In genomic region chr1:38701088-38701487, GRCh38 we compare ENCODE assay signal across 24 cellular contexts.
DNase-seq lines count a peak whose midpoint lies in the region; ATAC-seq, FAIRE-seq and TF ChIP-seq lines count a peak whose summit lies in the region.
"Had no signal": no experiment of that assay in that cellular context is flagged by ENCODE, and none has a peak within 500 bp of the region (broad histone marks: within the 10 kb centered on the region; RNA-seq: fewer than 3 reads in every experiment).

No MANE protein-coding gene starts in this region.

- H3K9me3 Mint-ChIP-seq in endodermal cell (peaks cover 18% of the 10 kb centered on the region), HFFc6 (peaks cover 33% of the 10 kb centered on the region)
- peaks cover 0 to 10% of the 10 kb centered on the region in 2 donors for H3K9me3 Mint-ChIP-seq in effector memory CD8-positive, alpha-beta T cell

- peak overlapping the region; percentile 68 for H4K91ac ChIP-seq in mesenchymal stem cell (ENCODE audit: low read length)
- H4K91ac ChIP-seq in neuronal stem cell (ENCODE audit: low read depth, low read length, poor library complexity): no peak overlapping the region

- H4K8ac ChIP-seq in mesenchymal stem cell (ENCODE audit: low read length) (peak overlapping the region; percentile 41), neuronal stem cell (ENCODE audit: low read depth, low read length) (no peak overlapping the region)

- H3K4ac ChIP-seq in mesenchymal stem cell (ENCODE audit: low read depth in 1 of 2, low read length in 2 of 2) (no peak overlapping the region), neuronal stem cell (ENCODE audit: low read length) (no peak overlapping the region)

- no peak overlapping the region for H3K27ac ChIP-seq in endodermal cell (ENCODE audit: low read depth, low read length)
- H3K27ac ChIP-seq in mesenchymal stem cell (ENCODE audit: low read length, poor library complexity, severe bottlenecking): no peak overlapping the region
- no peak overlapping the region for H3K27ac ChIP-seq in neuronal stem cell (replicated peaks; ENCODE audit: low read length)
- H3K27ac ChIP-seq: 22Rv1; A549; BLaER1 treated with 17β-estradiol and CSF1 and Interleukin-3, amounts not matched to agents 10 nM and 100 nM; C4-2B had no signal

- H3K36me3 Mint-ChIP-seq in endodermal cell (ENCODE audit: low read depth) (no peaks in the 10 kb centered on the region), HFFc6 (ENCODE audit: low read depth) (peaks cover under 1% of the 10 kb centered on the region; the same call in 1 of the 2 replicates)
- no peaks in the 10 kb centered on the region for H3K36me3 Mint-ChIP-seq in effector memory CD8-positive, alpha-beta T cell (ENCODE audit: insufficient read depth)
- H3K36me3 Mint-ChIP-seq: CD8-positive, alpha-beta T cell had no signal

- H3K9ac ChIP-seq in endodermal cell (ENCODE audit: extremely low read depth, low read length, poor library complexity, severe bottlenecking) (no peak overlapping the region), mesenchymal stem cell (ENCODE audit: low read length) (no peak overlapping the region), neuronal stem cell (ENCODE audit: low read depth, low read length, poor library complexity) (peak overlapping the region; percentile 38)
- H3K9ac ChIP-seq: BLaER1 treated with 17β-estradiol and CSF1 and Interleukin-3, amounts not matched to agents 10 nM and 100 nM had no signal

- peak overlapping the region in 1 of 2 experiments; percentile 39 for H2BK12ac ChIP-seq in mesenchymal stem cell (ENCODE audit: low read length in 2 of 2)
- no peak overlapping the region for H2BK12ac ChIP-seq in neuronal stem cell (ENCODE audit: low read length)

- H3K23ac ChIP-seq in mesenchymal stem cell (ENCODE audit: low read length in 2 of 2) (no peak overlapping the region), neuronal stem cell (ENCODE audit: low read depth, low read length, poor library complexity) (no peak overlapping the region)

- H3K4me3 Mint-ChIP-seq in endodermal cell (no peak overlapping the region), HFFc6 (no peak overlapping the region)
- no peak overlapping the region for H3K4me3 Mint-ChIP-seq in effector memory CD8-positive, alpha-beta T cell
- H3K4me3 Mint-ChIP-seq: B cell; CD4-positive, alpha-beta T cell; CD8-positive, alpha-beta T cell had no signal

- H3K4me1 Mint-ChIP-seq in endodermal cell: no peaks in the 10 kb centered on the region
- H3K4me1 Mint-ChIP-seq in effector memory CD8-positive, alpha-beta T cell (ENCODE audit: low read depth in 2 of 2): no peaks in the 10 kb centered on the region
- no peaks in the 10 kb centered on the region for H3K4me1 Mint-ChIP-seq in HFFc6 (ENCODE audit: low read depth)
- H3K4me1 Mint-ChIP-seq: B cell had no signal

- H3K27ac Mint-ChIP-seq in endodermal cell (no peak overlapping the region), HFFc6 (no peak overlapping the region)
- no peak overlapping the region for H3K27ac Mint-ChIP-seq in effector memory CD8-positive, alpha-beta T cell
- H3K27ac Mint-ChIP-seq: B cell; CD4-positive, alpha-beta T cell; CD8-positive, alpha-beta T cell had no signal

- H2BK120ac ChIP-seq in mesenchymal stem cell (ENCODE audit: low read depth, low read length) (no peak overlapping the region), neuronal stem cell (ENCODE audit: low read depth, low read length) (no peak overlapping the region)

- H2AFZ ChIP-seq in mesenchymal stem cell (ENCODE audit: low read depth, low read length): no peak overlapping the region
- H2AFZ ChIP-seq in neuronal stem cell (ENCODE audit: low read length): no peak overlapping the region

- H3K4me1 ChIP-seq in endodermal cell (ENCODE audit: control insufficient read depth, insufficient read depth, low read length) (no peaks in the 10 kb centered on the region), mesenchymal stem cell (ENCODE audit: control insufficient read depth, insufficient read depth, low read depth, low read length) (no peaks in the 10 kb centered on the region), neuronal stem cell (ENCODE audit: control insufficient read depth in 2 of 2, insufficient read depth in 1 of 2, low read depth in 1 of 2, low read length in 2 of 2) (no peaks in the 10 kb centered on the region)
- H3K4me1 ChIP-seq: A549, Caco-2 had no signal

- no peak overlapping the region for H3K14ac ChIP-seq in mesenchymal stem cell (ENCODE audit: low read length in 2 of 2)
- peak overlapping the region; percentile 95 for H3K14ac ChIP-seq in neuronal stem cell (ENCODE audit: low read length)

- H3K4me3 ChIP-seq in bronchial epithelial cell (ENCODE audit: low read depth, low read length) (no peak overlapping the region), endodermal cell (ENCODE audit: low read length) (no peak overlapping the region), mesenchymal stem cell (ENCODE audit: insufficient read depth in 1 of 2, low read depth in 1 of 2, low read length in 2 of 2) (no peak overlapping the region), neuronal stem cell (ENCODE audit: low read length in 2 of 2) (no peak overlapping the region)
- H3K4me3 ChIP-seq: A549; BLaER1 treated with 17β-estradiol and CSF1 and Interleukin-3, amounts not matched to agents 10 nM and 100 nM had no signal

- H2BK5ac ChIP-seq in mesenchymal stem cell (ENCODE audit: low read depth, low read length, poor library complexity, severe bottlenecking) (no peak overlapping the region), neuronal stem cell (ENCODE audit: low read length) (no peak overlapping the region)

- WGBS in endodermal cell (ENCODE audit: insufficient coverage in 1 of 2, insufficient read length in 1 of 2), 2 experiments: 83 to 87% methylated on average over 4 to 8 of the region's 8 CpGs
- 82% methylated on average over 8 of the region's 8 CpGs for WGBS in mesenchymal stem cell
- WGBS in neuronal stem cell (ENCODE audit: extremely low coverage in 2 of 2, insufficient read length in 2 of 2, insufficient replicate concordance in 1 of 2), 2 donors: no CpG with 5 or more reads among the region's 8 CpGs

- no peaks in the 10 kb centered on the region for H3K79me1 ChIP-seq in mesenchymal stem cell (replicated peaks; ENCODE audit: low read length, poor library complexity, severe bottlenecking)
- no peaks in the 10 kb centered on the region for H3K79me1 ChIP-seq in neuronal stem cell (ENCODE audit: low read depth, low read length)

- H3K36me3 ChIP-seq in bronchial epithelial cell (ENCODE audit: control insufficient read depth, insufficient read depth, low read length) (no peaks in the 10 kb centered on the region), endodermal cell (ENCODE audit: control insufficient read depth, insufficient read depth, low read length) (no peaks in the 10 kb centered on the region), mesenchymal stem cell (ENCODE audit: control insufficient read depth in 1 of 2, insufficient read depth in 2 of 2, low read depth in 1 of 2, low read length in 2 of 2) (no peaks in the 10 kb centered on the region), neuronal stem cell (replicated peaks in 1 of 2; ENCODE audit: control insufficient read depth in 2 of 2, insufficient read depth in 2 of 2, low read length in 2 of 2) (no peaks in the 10 kb centered on the region)
- H3K36me3 ChIP-seq: BLaER1 treated with 17β-estradiol and CSF1 and Interleukin-3, amounts not matched to agents 10 nM and 100 nM had no signal

- ATAC-seq in effector memory CD8-positive, alpha-beta T cell (replicated peaks): no peak
- ATAC-seq: A549; CD8-positive, alpha-beta T cell had no signal

- H3K18ac ChIP-seq in mesenchymal stem cell (ENCODE audit: low read depth in 1 of 2, low read length in 2 of 2) (no peak overlapping the region), neuronal stem cell (ENCODE audit: low read length) (no peak overlapping the region)

- TF ChIP-seq CTCF in bronchial epithelial cell (IDR thresholded peaks at IDR 0.05; ENCODE audit: insufficient read depth, low read length, severe bottlenecking): no peak
- no peak for TF ChIP-seq CTCF in endodermal cell (conservative IDR thresholded peaks at IDR 0.05)
- TF ChIP-seq CTCF in HFFc6 (IDR thresholded peaks at IDR 0.05): no peak

- H3K9me3 ChIP-seq in endodermal cell (ENCODE audit: control insufficient read depth, low read length) (peaks cover 15% of the 10 kb centered on the region), mesenchymal stem cell (ENCODE audit: control insufficient read depth, low read length) (peaks cover 12% of the 10 kb centered on the region), neuronal stem cell (replicated peaks in 1 of 2; ENCODE audit: control insufficient read depth in 2 of 2, insufficient read depth in 1 of 2, low read depth in 1 of 2, low read length in 2 of 2) (peaks cover 0 to 7% of the 10 kb centered on the region in 2 donors)
- H3K9me3 ChIP-seq: Caco-2 had no signal

- no peak for DNase-seq in bronchial epithelial cell (ENCODE audit: low read depth)
- DNase-seq in endodermal cell: peak; percentile 20
- no peak for DNase-seq in mesenchymal stem cell
- no peak for DNase-seq in neuronal stem cell (ENCODE audit: low spot score)
- DNase-seq in effector memory CD8-positive, alpha-beta T cell: no peak
- no peak for DNase-seq in NK-92 treated with Interleukin-12 subunit alpha and Interleukin-12 subunit beta, amount 100 ng/mL, for 24 hours (lab: John Stamatoyannopoulos, UW)
- no peak for DNase-seq in HFFc6
- no peak for DNase-seq in UCSD-AML1 (lab: John Stamatoyannopoulos, UW; ENCODE audit: unreplicated experiment)
- DNase-seq: AML-193; Caco-2; Calu3; CD4-positive, alpha-beta T cell; CD8-positive, alpha-beta T cell; DMS79 treated with DMSO at 0.1 percent for 48 hours; GF-D8 had no signal

- FAIRE-seq in bronchial epithelial cell (lab: Jason Lieb, UNC): peak; percentile 84
- FAIRE-seq: A549, D721Med, G401.6, GM12891, GM19239 had no signal

- H3K4me2 ChIP-seq in mesenchymal stem cell (ENCODE audit: low read length, poor library complexity, severe bottlenecking) (no peak overlapping the region), neuronal stem cell (ENCODE audit: insufficient read depth, low read length, poor library complexity, severe bottlenecking) (no peak overlapping the region)
- H3K4me2 ChIP-seq: A549; BLaER1 treated with 17β-estradiol and CSF1 and Interleukin-3, amounts not matched to agents 10 nM and 100 nM had no signal

- peak overlapping the region; percentile 28 for H2BK15ac ChIP-seq in mesenchymal stem cell (ENCODE audit: low read depth, poor library complexity, severe bottlenecking)
- H2BK15ac ChIP-seq in neuronal stem cell (ENCODE audit: low read length): peak overlapping the region; percentile 25

- H3K27me3 ChIP-seq in bronchial epithelial cell (ENCODE audit: control insufficient read depth, insufficient read depth, low read length): no peaks in the 10 kb centered on the region
- peaks cover 4% of the 10 kb centered on the region for H3K27me3 ChIP-seq in endodermal cell (ENCODE audit: control insufficient read depth, insufficient read depth, low read length, poor library complexity, severe bottlenecking)
- H3K27me3 ChIP-seq in mesenchymal stem cell (ENCODE audit: control insufficient read depth in 1 of 2, insufficient read depth in 1 of 2, low read length in 2 of 2): peaks cover 0 to 3% of the 10 kb centered on the region in 2 experiments
- no peaks in the 10 kb centered on the region for H3K27me3 ChIP-seq in neuronal stem cell (ENCODE audit: control insufficient read depth in 3 of 3, insufficient read depth in 3 of 3, low read depth in 1 of 3, low read length in 3 of 3)
- H3K27me3 ChIP-seq: BLaER1 treated with 17β-estradiol and CSF1 and Interleukin-3, amounts not matched to agents 10 nM and 100 nM had no signal

- H2AK5ac ChIP-seq in mesenchymal stem cell (ENCODE audit: low read length, severe bottlenecking): no peak overlapping the region
- no peak overlapping the region for H2AK5ac ChIP-seq in neuronal stem cell (ENCODE audit: low read depth, low read length)

- H3K27me3 Mint-ChIP-seq in endodermal cell (ENCODE audit: insufficient read depth): peaks cover 47% of the 10 kb centered on the region
- peaks cover 63 to 86% of the 10 kb centered on the region in 2 donors for H3K27me3 Mint-ChIP-seq in effector memory CD8-positive, alpha-beta T cell
- H3K27me3 Mint-ChIP-seq in HFFc6 (ENCODE audit: insufficient read depth): peaks cover 6% of the 10 kb centered on the region
